1 cellular context compared by ENCODE assay signal in the genomic region with DNA sequence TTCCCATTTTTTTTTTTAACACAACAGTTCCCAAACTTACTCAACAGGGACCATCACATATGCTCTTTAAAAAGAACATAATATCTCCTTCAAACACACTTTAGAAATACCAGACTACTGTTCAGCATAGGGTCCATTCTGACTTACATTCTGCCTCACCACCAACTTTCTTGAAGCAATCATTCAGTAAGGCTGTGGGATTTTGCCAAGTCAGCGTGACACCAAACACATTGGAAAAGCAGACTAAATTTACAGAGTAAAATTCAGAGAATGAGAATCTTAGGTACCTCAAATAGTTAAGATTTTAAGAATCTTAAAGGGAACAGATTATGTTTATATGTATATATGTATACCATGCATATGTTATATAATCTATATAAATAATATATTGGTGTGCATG.
TF ChIP-seq lines count a peak whose summit lies in the region.

No MANE protein-coding gene starts in this region.

TF ChIP-seq in HepG2, 621 proteins besides CTCF, POLR2A, EP300 and RAD21:
- peak in 1 of 2 experiments; percentile 70; a peak in 2 of 4 replicates for TF ChIP-seq MAFK (conservative IDR thresholded peaks at IDR 0.05 in 1 of 2, IDR thresholded peaks at IDR 0.05 in 1 of 2; ENCODE audit: low read length in 2 of 2)
- TF ChIP-seq TEAD2 (CRISPR knock-in tag; IDR thresholded peaks at IDR 0.05) = no peak
- TF ChIP-seq HES4 (CRISPR knock-in tag; IDR thresholded peaks at IDR 0.05; ENCODE audit: borderline replicate concordance) = no peak
- TF ChIP-seq SP4 (CRISPR knock-in tag; IDR thresholded peaks at IDR 0.05) = no peak
- peak; percentile 60 for TF ChIP-seq MAFF (IDR thresholded peaks at IDR 0.05; ENCODE audit: low read depth, low read length)
- no peak for TF ChIP-seq SP2 (CRISPR knock-in tag; IDR thresholded peaks at IDR 0.05)
- no peak for TF ChIP-seq ZNF180 (CRISPR knock-in tag; IDR thresholded peaks at IDR 0.05; ENCODE audit: borderline replicate concordance, low read depth)
- no peak for TF ChIP-seq HOXA9 (CRISPR knock-in tag; IDR thresholded peaks at IDR 0.05; ENCODE audit: borderline replicate concordance)
- no peak for TF ChIP-seq CENPX (CRISPR knock-in tag; IDR thresholded peaks at IDR 0.05)
- no peak for TF ChIP-seq ZNF264 (CRISPR knock-in tag; IDR thresholded peaks at IDR 0.05)
- no peak for TF ChIP-seq ZNF275 (CRISPR knock-in tag; IDR thresholded peaks at IDR 0.05; ENCODE audit: borderline replicate concordance)
